ENCODE assay signal across 7 cellular contexts in the genomic region with DNA sequence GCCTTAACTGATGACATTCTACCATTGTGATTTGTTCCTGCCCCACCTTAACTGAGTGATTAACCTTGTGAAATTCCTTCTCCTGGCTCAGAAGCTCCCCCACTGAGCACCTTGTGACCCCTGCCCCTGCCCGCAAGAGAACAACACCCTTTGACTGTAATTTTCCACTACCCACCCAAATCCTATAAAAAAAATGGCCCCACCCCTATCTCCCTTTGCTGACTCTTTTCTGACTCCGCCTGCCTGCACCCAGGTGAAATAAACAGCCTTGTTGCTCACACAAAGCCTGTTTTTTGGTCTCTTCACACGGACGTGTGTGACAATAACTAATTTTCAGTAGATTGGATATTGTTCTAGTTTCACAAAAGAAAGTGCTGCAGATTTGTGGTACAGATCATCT.
DNase-seq lines count a peak whose midpoint lies in the region; ATAC-seq and TF ChIP-seq lines count a peak whose summit lies in the region.
"Not testable (repeated sequence)": the region's sequence is repeated elsewhere in the genome, so short reads cannot be mapped to it uniquely, and the experiment has no call there.

No MANE protein-coding gene starts in this region.

- H3K27ac Mint-ChIP-seq in GM23338 = peak overlapping the region; percentile 92
- peak overlapping the region; percentile 97 for H3K27ac Mint-ChIP-seq in endodermal cell
- H3K27ac Mint-ChIP-seq in type B pancreatic cell = peak overlapping the region; percentile 40

- H3K14ac ChIP-seq in neuronal stem cell (ENCODE audit: low read length) = not testable (repeated sequence)

- 31 to 83% methylated on average over 1 to 4 of the region's 4 CpGs for WGBS in endodermal cell (ENCODE audit: insufficient coverage in 1 of 2, insufficient read length in 1 of 2), 2 experiments
- no CpG with 5 or more reads among the region's 4 CpGs for WGBS in mesendoderm (ENCODE audit: extremely low coverage, insufficient coverage, low lambda C conversion rate)
- WGBS in neuronal stem cell (ENCODE audit: extremely low coverage in 2 of 2, insufficient read length in 2 of 2, insufficient replicate concordance in 1 of 2), 2 donors = no CpG with 5 or more reads among the region's 4 CpGs

- H3K36me3 ChIP-seq in GM23338 (ENCODE audit: insufficient read depth); HUES48 (ENCODE audit: control insufficient read depth, insufficient read depth, low read length); endodermal cell (ENCODE audit: control insufficient read depth, insufficient read depth, low read length); mesendoderm (ENCODE audit: control insufficient read depth, insufficient read depth, low read length); neuronal stem cell (replicated peaks in 1 of 2; ENCODE audit: control insufficient read depth in 2 of 2, insufficient read depth in 2 of 2, low read length in 2 of 2): not testable (repeated sequence)

- H3K27ac ChIP-seq in GM23338 (ENCODE audit: low read depth) (peak overlapping the region; percentile 88), HUES48 (ENCODE audit: low read depth, low read length) (peak overlapping the region; percentile 88), mesendoderm (ENCODE audit: low read depth, low read length) (peak overlapping the region; percentile 16), neuronal stem cell (replicated peaks; ENCODE audit: low read length) (peak overlapping the region; percentile 40)
- H3K27ac ChIP-seq in endodermal cell (ENCODE audit: low read depth, low read length) = not testable (repeated sequence)

- H4K5ac ChIP-seq in mesendoderm (ENCODE audit: low read length) = not testable (repeated sequence)

- not testable (repeated sequence) for H4K8ac ChIP-seq in mesendoderm (ENCODE audit: low read depth, low read length); neuronal stem cell (ENCODE audit: low read depth, low read length)

- H3K4me2 ChIP-seq in GM23338; mesendoderm (ENCODE audit: low read length); neuronal stem cell (ENCODE audit: insufficient read depth, low read length, poor library complexity, severe bottlenecking): not testable (repeated sequence)

- H3K9me3 ChIP-seq in HUES48 (ENCODE audit: control insufficient read depth, insufficient read depth, low read length); endodermal cell (ENCODE audit: control insufficient read depth, low read length); neuronal stem cell (replicated peaks in 1 of 2; ENCODE audit: control insufficient read depth in 2 of 2, insufficient read depth in 1 of 2, low read depth in 1 of 2, low read length in 2 of 2): not testable (repeated sequence)

- not testable (repeated sequence) for H3K4ac ChIP-seq in mesendoderm (ENCODE audit: low read depth, low read length); neuronal stem cell (ENCODE audit: low read length)

- H3K79me1 ChIP-seq in mesendoderm (ENCODE audit: low read length); neuronal stem cell (ENCODE audit: low read depth, low read length): not testable (repeated sequence)

- not testable (repeated sequence) for H2AK5ac ChIP-seq in mesendoderm (ENCODE audit: low read length); neuronal stem cell (ENCODE audit: low read depth, low read length)

- not testable (repeated sequence) for H2BK120ac ChIP-seq in mesendoderm (ENCODE audit: low read depth, low read length); neuronal stem cell (ENCODE audit: low read depth, low read length)

- H3K36me3 Mint-ChIP-seq in GM23338 (ENCODE audit: low read depth); endodermal cell (ENCODE audit: low read depth); type B pancreatic cell: not testable (repeated sequence)

- H3K79me2 ChIP-seq in GM23338 (replicated peaks; ENCODE audit: insufficient read depth); mesendoderm (ENCODE audit: control insufficient read depth, insufficient read depth, low read length): not testable (repeated sequence)

- not testable (repeated sequence) for H3K4me3 ChIP-seq in GM23338; HUES48 (ENCODE audit: low read depth, low read length); endodermal cell (ENCODE audit: low read length); mesendoderm (ENCODE audit: low read length); neuronal stem cell (ENCODE audit: low read length in 2 of 2)

- H4K91ac ChIP-seq in neuronal stem cell (ENCODE audit: low read depth, low read length, poor library complexity) = not testable (repeated sequence)

- H2BK5ac ChIP-seq in mesendoderm (ENCODE audit: low read length); neuronal stem cell (ENCODE audit: low read length): not testable (repeated sequence)

- H2BK15ac ChIP-seq in mesendoderm (replicated peaks; ENCODE audit: low read depth); neuronal stem cell (ENCODE audit: low read length): not testable (repeated sequence)

- peak overlapping the region; percentile 19 for H3K56ac ChIP-seq in mesendoderm (ENCODE audit: low read length)

- H3K4me1 Mint-ChIP-seq in GM23338 (peaks cover 52% of the 10 kb centered on the region), endodermal cell (peaks cover 56% of the 10 kb centered on the region)
- H3K4me1 Mint-ChIP-seq in type B pancreatic cell (ENCODE audit: unreplicated experiment) = not testable (repeated sequence)

- not testable (repeated sequence) for ATAC-seq in GM23338

- H3K4me1 ChIP-seq in GM23338 (ENCODE audit: insufficient read depth) (peaks cover 48% of the 10 kb centered on the region), HUES48 (ENCODE audit: control insufficient read depth, insufficient read depth, low read length) (peaks cover 49% of the 10 kb centered on the region), endodermal cell (ENCODE audit: control insufficient read depth, insufficient read depth, low read length) (peaks cover 20% of the 10 kb centered on the region)
- H3K4me1 ChIP-seq in mesendoderm (ENCODE audit: control insufficient read depth, low read depth, low read length); neuronal stem cell (ENCODE audit: control insufficient read depth in 2 of 2, insufficient read depth in 1 of 2, low read depth in 1 of 2, low read length in 2 of 2): not testable (repeated sequence)

- not testable (repeated sequence) for H3K9ac ChIP-seq in HUES48 (ENCODE audit: low read depth, low read length); endodermal cell (ENCODE audit: extremely low read depth, low read length, poor library complexity, severe bottlenecking); mesendoderm (ENCODE audit: low read length); neuronal stem cell (ENCODE audit: low read depth, low read length, poor library complexity)

- not testable (repeated sequence) for TF ChIP-seq CTCF in GM23338 (conservative IDR thresholded peaks at IDR 0.05; ENCODE audit: low read depth in 2 of 2); endodermal cell (conservative IDR thresholded peaks at IDR 0.05); type B pancreatic cell (conservative IDR thresholded peaks at IDR 0.05)

- DNase-seq in GM23338 (ENCODE audit: low spot score) = peak; percentile 48
- DNase-seq in LoVo (ENCODE audit: low spot score) = peak; percentile 47
- DNase-seq in endodermal cell = peak; percentile 88
- DNase-seq in mesendoderm = peak; percentile 87
- not testable (repeated sequence) for DNase-seq in neuronal stem cell (ENCODE audit: low spot score); type B pancreatic cell (ENCODE audit: extremely low spot score, unreplicated experiment)

- not testable (repeated sequence) for H4K20me1 ChIP-seq in GM23338 (replicated peaks; ENCODE audit: insufficient read depth)

- H3K18ac ChIP-seq in mesendoderm (ENCODE audit: low read length) = peak overlapping the region; percentile 51
- not testable (repeated sequence) for H3K18ac ChIP-seq in neuronal stem cell (ENCODE audit: low read length)

- H3K9me2 ChIP-seq in GM23338 (ENCODE audit: insufficient read depth) = not testable (repeated sequence)

- not testable (repeated sequence) for H3K23ac ChIP-seq in mesendoderm (ENCODE audit: low read length); neuronal stem cell (ENCODE audit: low read depth, low read length, poor library complexity)

- H3K9me3 Mint-ChIP-seq in GM23338, endodermal cell, type B pancreatic cell: not testable (repeated sequence)

- not testable (repeated sequence) for H2BK12ac ChIP-seq in neuronal stem cell (ENCODE audit: low read length)

- H2AFZ ChIP-seq in GM23338; neuronal stem cell (ENCODE audit: low read length): not testable (repeated sequence)

- not testable (repeated sequence) for H3K27me3 Mint-ChIP-seq in GM23338 (ENCODE audit: insufficient read depth, low read depth, poor library complexity); endodermal cell (ENCODE audit: insufficient read depth); type B pancreatic cell

- not testable (repeated sequence) for H3K4me3 Mint-ChIP-seq in GM23338, type B pancreatic cell
- H3K4me3 Mint-ChIP-seq in endodermal cell = peak overlapping the region; percentile 12

- H3K27me3 ChIP-seq in GM23338 (ENCODE audit: insufficient read depth); HUES48 (ENCODE audit: control insufficient read depth, insufficient read depth, low read length); endodermal cell (ENCODE audit: control insufficient read depth, insufficient read depth, low read length, poor library complexity, severe bottlenecking); mesendoderm (ENCODE audit: insufficient read depth, low read length, poor library complexity); neuronal stem cell (ENCODE audit: control insufficient read depth in 3 of 3, insufficient read depth in 3 of 3, low read depth in 1 of 3, low read length in 3 of 3): not testable (repeated sequence)

- not testable (repeated sequence) for H3F3A ChIP-seq in GM23338 (replicated peaks; ENCODE audit: low read depth)

Comparison
In these comparisons a context has a peak if more than half of its experiments do, and no peak if none do; other contexts are left out.
1. H3K27ac Mint-ChIP-seq: peak in every context shown above with its lines; median percentile 97 in endodermal cell; 92 in GM23338; 40 in type B pancreatic cell.